Comparison of ENCODE assay signal across 19 cellular contexts in the genomic region with DNA sequence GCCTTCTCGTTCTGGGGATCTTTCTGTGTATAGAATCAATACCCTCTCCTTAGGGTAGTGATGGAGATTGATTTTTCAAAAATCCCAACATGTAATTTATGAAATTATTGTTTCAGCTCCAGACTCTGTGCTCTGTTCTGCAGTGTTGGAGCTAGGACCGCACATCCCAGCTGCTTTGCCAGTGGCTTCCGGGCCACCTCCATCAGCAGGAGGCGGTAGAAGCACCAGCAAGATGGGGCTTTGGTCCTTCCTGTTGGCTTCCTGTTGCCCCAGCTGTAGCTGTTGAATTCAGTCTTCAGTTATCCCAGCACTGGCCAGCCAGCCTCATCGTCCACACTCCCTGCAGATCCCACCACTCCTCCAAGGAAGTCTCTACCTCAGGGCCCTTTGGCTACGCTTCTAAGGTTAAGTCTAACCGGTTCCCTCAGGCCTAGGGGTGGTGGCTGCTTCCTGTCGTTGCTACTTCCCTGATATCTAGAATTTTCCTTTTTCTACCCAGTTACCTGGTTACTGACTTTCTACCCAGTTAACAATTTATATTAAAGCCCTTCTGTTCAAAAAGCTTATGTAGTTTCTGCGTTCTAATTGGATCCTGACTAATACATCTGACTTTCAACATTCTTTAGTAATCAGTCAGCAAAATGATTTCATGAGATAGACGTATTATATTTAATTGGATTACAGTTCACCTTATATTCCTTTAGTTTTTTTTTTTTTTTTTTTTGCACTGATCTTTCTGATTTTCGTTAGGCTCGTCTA. TPM values are rescaled to one million over a fixed set of nuclear protein-coding genes. Genes with fewer than 3 reads are reported as not detected.
DNase-seq lines count a peak whose midpoint lies in the region; ATAC-seq and TF ChIP-seq lines count a peak whose summit lies in the region.
"Had no signal": no experiment of that assay in that cellular context is flagged by ENCODE, and none has a peak within 500 bp of the region (broad histone marks: within the 10 kb centered on the region; RNA-seq: fewer than 3 reads in every experiment).

No MANE protein-coding gene starts in this region.

- POLR2A ChIA-PET in Panc1 (lab: Charles Lee) = no interaction called here

- no peaks in the 10 kb centered on the region for H4K20me1 ChIP-seq in GM23248 (ENCODE audit: insufficient read depth)

- no peak overlapping the region for H3K4me3 ChIP-seq in GM23248
- no peak overlapping the region for H3K4me3 ChIP-seq in Panc1 (ENCODE audit: low read depth in 2 of 2, low read length in 2 of 2)
- no peak overlapping the region for H3K4me3 ChIP-seq in coronary artery
- H3K4me3 ChIP-seq: esophagus muscularis mucosa, testis had no signal

- peaks cover 53% of the 10 kb centered on the region for H3K4me1 ChIP-seq in GM23248 (ENCODE audit: insufficient read depth)
- H3K4me1 ChIP-seq in Panc1 (ENCODE audit: control insufficient read depth, insufficient read depth, low read length) = peaks cover 30% of the 10 kb centered on the region

- DNase-seq in GM23248 (peak; percentile 67), Panc1 (ENCODE audit: low read depth, low spot score) (no peak), coronary artery (ENCODE audit: low spot score) (no peak), sciatic nerve (ENCODE audit: low spot score) (peak; percentile 23), KG1 (lab: John Stamatoyannopoulos, UW) (no peak), NCI-H2196 treated with DMSO at 0.1 percent for 48 hours (lab: John Stamatoyannopoulos, UW; ENCODE audit: unreplicated experiment) (no peak)
- DNase-seq: activated CD4-positive, alpha-beta T cell treated with anti-CD3 and anti-CD28 coated beads, Interleukin-2, amount 50 U/mL, for 1 hour; activated naive CD8-positive, alpha-beta T cell treated with anti-CD3 and anti-CD28 coated beads, Interleukin-2, amount 10 ng/mL, durations not matched to agents 7 days and 5 days; activated T-cell treated with anti-CD3 and anti-CD28 coated beads, Interleukin-2, amount 50 U/mL, for 48 hours; CD8-positive, alpha-beta memory T cell; left ventricle myocardium superior; naive thymus-derived CD4-positive, alpha-beta T cell; NCI-H187; NCI-H510A; stimulated activated CD8-positive, alpha-beta memory T cell treated with anti-CD3 and anti-CD28 coated beads, Interleukin-4, amount 100 ng/mL, for 48 hours; testis had no signal

- H3F3A ChIP-seq in GM23248 (ENCODE audit: insufficient read depth) = peaks cover 39% of the 10 kb centered on the region

- H2AFZ ChIP-seq in GM23248 = no peak overlapping the region

- 70 to 73% methylated on average over 12 of the region's 12 CpGs for WGBS in GM23248 (ENCODE audit: low coverage in 1 of 2, low lambda C conversion rate in 2 of 2, missing lambda C conversion rate in 2 of 2), 2 experiments

- H3K27me3 ChIP-seq in GM23248 (replicated peaks; ENCODE audit: insufficient read depth) (no peaks in the 10 kb centered on the region), Panc1 (ENCODE audit: control insufficient read depth, insufficient read depth, low read length) (no peaks in the 10 kb centered on the region)
- H3K27me3 ChIP-seq: esophagus muscularis mucosa, testis had no signal

- no peak for ATAC-seq in Panc1
- no peak for ATAC-seq in sciatic nerve
- ATAC-seq in GM19351 (IDR thresholded peaks at IDR 0.05; ENCODE audit: unreplicated experiment) = no peak
- ATAC-seq: left ventricle myocardium superior; naive thymus-derived CD4-positive, alpha-beta T cell had no signal

- 0 out of 2 replicates have a peak overlapping the region, but pooled peaks have one; percentile 18 for H3K9ac ChIP-seq in GM23248
- H3K9ac ChIP-seq: KMS-11 had no signal

- CTCF ChIA-PET in Panc1 (lab: Charles Lee) = no interaction called here

- no peaks in the 10 kb centered on the region for H3K9me2 ChIP-seq in GM23248 (ENCODE audit: insufficient read depth)

- TF ChIP-seq CTCF in Panc1 (IDR thresholded peaks at IDR 0.05) (no peak; the same call in 1 of the 2 replicates), coronary artery (IDR thresholded peaks at IDR 0.05) (no peak)

- no peaks in the 10 kb centered on the region; the same call in 1 of the 2 replicates for H3K36me3 ChIP-seq in GM23248 (ENCODE audit: low read depth)
- no peaks in the 10 kb centered on the region for H3K36me3 ChIP-seq in Panc1 (ENCODE audit: control insufficient read depth, insufficient read depth, low read length)

- no peaks in the 10 kb centered on the region for H3K9me3 ChIP-seq in GM23248 (ENCODE audit: low read depth)
- no peaks in the 10 kb centered on the region for H3K9me3 ChIP-seq in Panc1 (ENCODE audit: control insufficient read depth, insufficient read depth, low read depth, low read length)
- H3K9me3 ChIP-seq: esophagus muscularis mucosa, testis had no signal

- intact Hi-C loops in Panc1 (cut with micrococcal nuclease; ENCODE audit: unreplicated experiment) = no loop called here
- intact Hi-C loops in sciatic nerve (cut with DNase I) = no loop called here

- in situ Hi-C loops in GM23248 (cut with MboI) (no loop called here), Panc1 (cut with HindIII; ENCODE audit: low pct_unique_long_range_greater_than_20kb, low sequenced_read_pairs) (no loop called here)

- peak overlapping the region; percentile 48 for H3K4me2 ChIP-seq in GM23248 (ENCODE audit: unreplicated experiment)
- H3K4me2 ChIP-seq: KMS-11 had no signal

- BruUV-seq in Panc1 (replicated peaks; lab: Mats Ljungman, UMichigan) = no TSS peak

- peaks cover 98% of the 10 kb centered on the region for H3K79me2 ChIP-seq in GM23248 (ENCODE audit: insufficient read depth)

- peak overlapping the region; percentile 71 for H3K27ac ChIP-seq in GM23248
- H3K27ac ChIP-seq in Panc1 (ENCODE audit: low read length) = 0 out of 2 replicates have a peak overlapping the region, but pooled peaks have one; percentile 9
- H3K27ac ChIP-seq in coronary artery = peak overlapping the region; percentile 50 to 57
- H3K27ac ChIP-seq: KMS-11, testis had no signal

RNA-seq across cellular contexts. Expression of a gene that starts 24.6 kb away (rescaled TPM):
- total RNA-seq in GM23248 (2014; rRNA removed; shearing (Covaris generic)) = 103 and 111 TPM in 2 replicates
- 121 and 124 TPM in 2 replicates for polyA plus RNA-seq in GM23248 (2016; fragmentation: Nextera tagmentation; extraction: Ambion mirVana)
- total RNA-seq in Panc1 (2021; ENCODE audit: unreplicated experiment) (152 TPM), sciatic nerve (67.3 TPM)
- polyA plus RNA-seq in Panc1 (2012; ENCODE audit: insufficient read length) = 129 TPM

Comparison
In these comparisons a context has a peak if more than half of its experiments do, and no peak if none do; other contexts are left out.
1. DNase-seq: peak in GM23248 (single experiment) and sciatic nerve (single experiment); none in Panc1 (single experiment), coronary artery (single experiment), KG1 (single experiment) and NCI-H2196 treated with DMSO at 0.1 percent for 48 hours (single experiment).
2. H3K27ac ChIP-seq: peak in every context shown above with its lines; median percentile 71 in GM23248; 54 in coronary artery; 9 in Panc1.